In the genomic region with DNA sequence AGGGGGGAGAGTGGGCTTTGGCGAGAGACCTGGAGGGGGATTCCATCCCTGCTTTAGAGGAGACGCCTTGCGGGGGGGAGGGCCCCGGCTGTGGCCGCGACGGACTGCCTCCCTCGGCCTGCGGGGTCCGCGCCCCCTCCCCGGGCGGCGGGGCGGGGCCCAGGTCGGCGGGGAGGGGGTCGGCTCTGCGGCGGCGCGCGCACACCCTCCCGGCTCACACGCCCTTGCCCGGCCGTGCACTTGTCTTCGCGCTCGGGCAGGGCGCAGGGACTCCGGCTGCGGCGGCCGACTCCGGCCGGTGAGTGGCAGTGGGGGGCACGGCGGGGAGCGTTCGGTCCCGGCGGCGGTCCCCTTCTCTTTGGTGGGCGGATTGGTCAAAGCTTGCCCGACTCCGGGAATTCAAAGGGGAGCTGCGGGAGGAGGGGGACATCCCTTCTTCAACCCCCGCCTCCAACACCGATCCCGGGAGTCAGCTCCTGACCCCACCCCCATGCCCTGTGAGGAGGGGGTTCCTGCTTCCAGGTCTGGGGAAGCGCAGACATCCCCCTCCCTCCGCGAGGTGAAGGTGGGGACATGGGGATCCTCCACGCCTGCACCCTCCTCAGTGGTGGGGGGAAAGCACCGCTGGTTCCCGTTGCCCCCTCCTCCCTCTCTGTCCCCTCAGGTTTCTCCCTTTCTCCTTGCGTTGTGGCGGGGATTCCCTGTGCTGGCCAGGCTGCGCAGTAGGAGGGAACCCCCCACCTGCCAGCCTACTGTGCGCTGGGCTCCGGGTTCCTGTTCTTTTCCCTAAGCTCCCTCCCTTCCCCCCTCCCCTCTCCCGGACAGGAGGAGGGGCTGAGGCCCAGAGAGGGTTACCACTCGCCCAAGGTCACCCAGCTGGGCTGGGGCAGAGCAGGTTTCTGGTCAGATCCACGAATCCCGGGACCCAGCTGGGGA, we compare ENCODE assay signal across 11 cellular contexts. TPM values are rescaled to one million over a fixed set of nuclear protein-coding genes. Genes with fewer than 3 reads are reported as not detected.
DNase-seq lines count a peak whose midpoint lies in the region; ATAC-seq and TF ChIP-seq lines count a peak whose summit lies in the region.
"Had no signal": no experiment of that assay in that cellular context is flagged by ENCODE, and none has a peak within 500 bp of the region (broad histone marks: within the 10 kb centered on the region; RNA-seq: fewer than 3 reads in every experiment).

No MANE protein-coding gene starts in this region.

- peak overlapping the region; percentile 35; the same call in 1 of the 2 replicates for H3K9ac ChIP-seq in HUES64 (ENCODE audit: low read depth, low read length)

- H3K9me3 ChIP-seq in HUES64 (ENCODE audit: insufficient read depth, low read depth, low read length): no peaks in the 10 kb centered on the region
- no peaks in the 10 kb centered on the region for H3K9me3 ChIP-seq in osteoblast (ENCODE audit: low read depth, low read length)
- H3K9me3 ChIP-seq: psoas muscle had no signal

- H4K20me1 ChIP-seq in osteoblast (ENCODE audit: insufficient read depth, low read length): no peaks in the 10 kb centered on the region

- no peak for ATAC-seq in GM18867 (IDR thresholded peaks at IDR 0.05; ENCODE audit: unreplicated experiment)
- ATAC-seq: psoas muscle had no signal

- H3K27me3 ChIP-seq in HUES64 (ENCODE audit: insufficient read depth, low read length) (peaks cover 61% of the 10 kb centered on the region), dorsolateral prefrontal cortex (peaks cover 0 to 60% (median 42%) of the 10 kb centered on the region in 45 donors), osteoblast (ENCODE audit: insufficient read depth, low read length) (peaks cover 62% of the 10 kb centered on the region)

- peaks cover 9% of the 10 kb centered on the region; the same call in 1 of the 2 replicates for H3K4me1 ChIP-seq in HUES64 (ENCODE audit: insufficient read depth, low read length)
- H3K4me1 ChIP-seq in osteoblast (ENCODE audit: insufficient read depth, low read length): peaks cover 2% of the 10 kb centered on the region

- H3K36me3 ChIP-seq in HUES64 (ENCODE audit: insufficient read depth, low read length): no peaks in the 10 kb centered on the region
- H3K36me3 ChIP-seq in osteoblast (ENCODE audit: insufficient read depth, low read length): no peaks in the 10 kb centered on the region

- no peaks in the 10 kb centered on the region for H3K79me2 ChIP-seq in osteoblast (ENCODE audit: insufficient read depth, low read length)

- DNase-seq in NCI-H2227 (lab: John Stamatoyannopoulos, UW; ENCODE audit: unreplicated experiment) (peak; percentile 50), NCI-H2227 treated with DMSO at 0.1 percent for 48 hours (lab: John Stamatoyannopoulos, UW) (no peak), dorsolateral prefrontal cortex (no peak), osteoblast (ENCODE audit: insufficient read length, low spot score, missing footprints) (peak; percentile 86), putamen (ENCODE audit: low spot score) (no peak)
- DNase-seq in activated CD8-positive, alpha-beta memory T cell treated with anti-CD3 and anti-CD28 coated beads, Interleukin-2, amount 50 U/mL, for 4 hours: no peak
- DNase-seq: activated CD4-positive, CD25-positive, alpha-beta regulatory T cell treated with anti-CD3 and anti-CD28 coated beads, Interleukin-2, amount 50 U/mL, for 72 hours; islet precursor cell; psoas muscle had no signal

- H3K4me3 ChIP-seq in HUES64 (ENCODE audit: low read length): peak overlapping the region; percentile 68
- peak overlapping the region in 49 of 59 donors; percentile 3 to 73 (median 37) for H3K4me3 ChIP-seq in dorsolateral prefrontal cortex
- no peak overlapping the region for H3K4me3 ChIP-seq in osteoblast (ENCODE audit: insufficient read depth, low read length)
- H3K4me3 ChIP-seq: psoas muscle had no signal

- WGBS in HUES64: 1% methylated on average over 56 of the region's 66 CpGs

- intact Hi-C loops in dorsolateral prefrontal cortex (cut with DNase I): no loop called here

- no peak overlapping the region for H3K4me2 ChIP-seq in osteoblast (ENCODE audit: insufficient read depth, low read length)

- TF ChIP-seq CTCF in dorsolateral prefrontal cortex (IDR thresholded peaks at IDR 0.05 in 54 of 56, conservative IDR thresholded peaks at IDR 0.05 in 2 of 56; ENCODE audit: low read depth in 1 of 56, partially characterized antibody in 56 of 56) (no peak), osteoblast (IDR thresholded peaks at IDR 0.05; ENCODE audit: extremely low read depth, low read depth, low read length) (no peak)

- H3K27ac ChIP-seq in HUES64 (ENCODE audit: low read depth, low read length) (no peak overlapping the region; the same call in 1 of the 2 replicates), dorsolateral prefrontal cortex (no peak overlapping the region), osteoblast (ENCODE audit: low read depth, low read length) (no peak overlapping the region)
- H3K27ac ChIP-seq: psoas muscle had no signal

- H2AFZ ChIP-seq in osteoblast (ENCODE audit: low read length): no peak overlapping the region

RNA-seq across cellular contexts. Expression of gene KCNN1, which starts 14.6 kb away (rescaled TPM):
- 4.9 TPM for polyA plus RNA-seq in HUES64 (2013, experiment 1 of 2)
- polyA plus RNA-seq in HUES64 (2013, experiment 2 of 2): 7.4 TPM
- total RNA-seq in dorsolateral prefrontal cortex (100 to 1,000 TPM in 5 of 120 experiments, 10 to 100 TPM in 115; 21.3 to 177 (median 74.4) TPM), osteoblast (under 0.01 TPM in 1 of 2 replicates, not detected in the other)
- total RNA-seq: psoas muscle had no signal

RNA-seq across cellular contexts. Expression of gene CCDC124, which starts 19.5 kb away (rescaled TPM):
- 83.3 TPM for polyA plus RNA-seq in HUES64 (2013, experiment 1 of 2)
- polyA plus RNA-seq in HUES64 (2013, experiment 2 of 2): 91.5 TPM
- 100 to 1,000 TPM in 2 of 120 experiments, 10 to 100 TPM in 118; 46.6 to 103 (median 70.3) TPM for total RNA-seq in dorsolateral prefrontal cortex
- total RNA-seq in osteoblast: 15.9 and 21.5 TPM in 2 replicates

RNA-seq across cellular contexts. Expression of gene ARRDC2, which starts 55.7 kb away (rescaled TPM):
- 2.0 TPM for polyA plus RNA-seq in HUES64 (2013, experiment 1 of 2)
- 3.6 TPM for polyA plus RNA-seq in HUES64 (2013, experiment 2 of 2)
- total RNA-seq in dorsolateral prefrontal cortex (100 to 1,000 TPM in 10 of 120 experiments, 10 to 100 TPM in 110; 17.5 to 207 (median 47.3) TPM), osteoblast (15.9 and 22.4 TPM in 2 replicates)

Comparison
In these comparisons a context has a peak if more than half of its experiments do, and no peak if none do; other contexts are left out.
1. DNase-seq: peak in NCI-H2227 (single experiment) and osteoblast (single experiment); none in NCI-H2227 treated with DMSO at 0.1 percent for 48 hours (single experiment), dorsolateral prefrontal cortex (0 of 10), activated CD8-positive, alpha-beta memory T cell treated with anti-CD3 and anti-CD28 coated beads, Interleukin-2, amount 50 U/mL, for 4 hours (single experiment) and putamen (single experiment).
2. RNA of gene KCNN1, which starts 14.6 kb away (total RNA-seq): 21.3 to 177 TPM in dorsolateral prefrontal cortex; under 0.01 TPM in osteoblast; every median in the first group is over 10 times any median in the second.